14 cellular contexts compared by ENCODE assay signal in the genomic region with DNA sequence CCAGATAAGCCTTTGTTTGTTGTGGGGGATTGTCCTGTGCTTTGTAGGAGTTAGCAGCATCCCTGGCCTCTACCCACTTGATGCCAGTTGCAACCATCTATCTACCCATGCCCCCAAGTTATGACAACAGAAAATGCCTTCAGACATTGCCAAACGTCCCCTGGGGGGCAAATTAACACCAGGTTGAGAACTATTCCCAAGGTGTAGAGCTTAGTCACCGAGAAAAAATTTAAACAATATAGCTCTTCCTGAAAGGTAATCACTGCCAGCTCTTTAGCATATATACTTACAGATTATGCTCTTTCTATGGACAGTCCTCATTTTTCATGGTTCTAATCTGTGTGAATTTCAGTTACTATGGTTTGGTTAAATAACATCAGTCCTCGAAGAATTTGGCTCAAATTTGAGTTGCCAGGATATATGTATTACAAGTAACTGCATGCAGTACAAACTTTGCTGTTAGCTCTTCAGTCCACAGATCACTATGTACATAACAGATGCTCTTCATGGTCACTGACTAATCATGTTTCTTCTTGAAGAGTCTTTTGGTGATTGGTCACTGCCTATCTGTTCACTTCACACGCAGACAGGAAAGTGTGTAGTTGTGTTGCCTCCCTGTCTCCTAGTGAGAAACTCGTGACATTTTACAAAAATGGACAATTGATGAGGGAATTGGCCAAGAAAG. TPM values are rescaled to one million over a fixed set of nuclear protein-coding genes. Genes with fewer than 3 reads are reported as not detected.
DNase-seq lines count a peak whose midpoint lies in the region; ATAC-seq, FAIRE-seq and TF ChIP-seq lines count a peak whose summit lies in the region.
"Had no signal": no experiment of that assay in that cellular context is flagged by ENCODE, and none has a peak within 500 bp of the region (broad histone marks: within the 10 kb centered on the region; RNA-seq: fewer than 3 reads in every experiment).

No MANE protein-coding gene starts in this region.

- TF ChIP-seq EP300 in GM12878 (IDR thresholded peaks at IDR 0.05; ENCODE audit: borderline replicate concordance in 1 of 2, control insufficient read depth in 1 of 2, low read depth in 2 of 2, low read length in 2 of 2) = no peak
- TF ChIP-seq EP300 in ovary (IDR thresholded peaks at IDR 0.05) = no peak

- POLR2A ChIA-PET in GM12878 (lab: Charles Lee) = interaction anchor here (0.6 to 21.4 kb wide), 11 partner anchors 9 to 75 kb away, joined by 3 to 334 read pairs (median 4); a partner anchor contains a TSS

- 58% methylated on average over 5 of the region's 5 CpGs for WGBS in GM12878 (ENCODE audit: insufficient coverage, insufficient replicate concordance, low lambda C conversion rate, missing lambda C conversion rate)
- 72 to 82% (median 79%) methylated on average over 5 of the region's 5 CpGs for WGBS in ovary, 3 donors

- H2AFZ ChIP-seq in ACC112 (ENCODE audit: low read length, unreplicated experiment) = no peak overlapping the region
- H2AFZ ChIP-seq in GM12878 (ENCODE audit: control insufficient read depth, low read depth, low read length) = no peak overlapping the region

- CTCF ChIA-PET in GM12878 (lab: Yijun Ruan, JAX) = interaction anchor here (0.8 to 5.1 kb wide), 17 partner anchors 10 to 272 kb away, joined by 3 to 19 read pairs (median 5); a partner anchor contains a TSS

- no peak overlapping the region for H3K4me3 ChIP-seq in ACC112 (ENCODE audit: low read depth, low read length)
- no peak overlapping the region for H3K4me3 ChIP-seq in GM12878
- H3K4me3 ChIP-seq in left lung = no peak overlapping the region
- H3K4me3 ChIP-seq in ovary = no peak overlapping the region

- peaks cover 24% of the 10 kb centered on the region for H4K20me1 ChIP-seq in GM12878 (ENCODE audit: control insufficient read depth, insufficient read depth)

- in situ Hi-C loops in GM12878 (cut with MboI) = no loop called here

- no peak overlapping the region for H3K4me2 ChIP-seq in GM12878 (ENCODE audit: control insufficient read depth, insufficient read depth)

- FAIRE-seq in GM12878 (lab: Jason Lieb, UNC) = no peak

- SMC1A ChIA-PET in GM12878 (lab: Charles Lee; ENCODE audit: uncharacterized antibody, unreplicated experiment) = interaction anchor here (0.7 to 17.9 kb wide), 16 partner anchors 9 to 272 kb away, joined by 3 to 222 read pairs (median 4); a partner anchor contains a TSS

- no peaks in the 10 kb centered on the region for H3K27me3 ChIP-seq in ACC112 (ENCODE audit: insufficient read depth, low read length)
- H3K27me3 ChIP-seq in GM12878 (replicated peaks in 1 of 2; ENCODE audit: control insufficient read depth in 2 of 2, insufficient read depth in 2 of 2, low read length in 1 of 2) = no peaks in the 10 kb centered on the region
- H3K27me3 ChIP-seq in left lung = no peaks in the 10 kb centered on the region
- no peaks in the 10 kb centered on the region for H3K27me3 ChIP-seq in ovary

- H3K9me3 ChIP-seq in GM12878 (replicated peaks; ENCODE audit: control insufficient read depth, insufficient read depth, low read length) (no peaks in the 10 kb centered on the region), left lung (no peaks in the 10 kb centered on the region), ovary (no peaks in the 10 kb centered on the region)

- H3K79me2 ChIP-seq in ACC112 (ENCODE audit: control insufficient read depth, insufficient read depth, low read length, unreplicated experiment) = peaks cover 92% of the 10 kb centered on the region
- peaks cover 76% of the 10 kb centered on the region for H3K79me2 ChIP-seq in GM12878 (ENCODE audit: control insufficient read depth, insufficient read depth, low read length)

- H3K9ac ChIP-seq in GM12878 (ENCODE audit: control insufficient read depth, insufficient read depth, low read length) = no peak overlapping the region

- H3K27ac ChIP-seq in ACC112 (ENCODE audit: low read depth, low read length) (peak overlapping the region; percentile 46), GM12878 (ENCODE audit: control insufficient read depth, insufficient read depth) (no peak overlapping the region), left lung (peak overlapping the region in 1 of 2 donors; percentile 7), ovary (no peak overlapping the region)

- DNase-seq in EH (ENCODE audit: low read depth) (peak; percentile 46), GM12878 (ENCODE audit: low read depth, low spot score) (no peak), left lung (no peak), SKM-1 (lab: John Stamatoyannopoulos, UW; ENCODE audit: unreplicated experiment) (no peak), ovary (no peak)
- DNase-seq: activated CD4-positive, alpha-beta T cell treated with anti-CD3 and anti-CD28 coated beads for 1 hour; activated gamma-delta T cell treated with Interleukin-2 at 50 U/mL for 16 hours; cerebellar nuclear complex; NCI-H1105 treated with DMSO at 0.1 percent for 48 hours; nucleus accumbens; stimulated activated naive CD4-positive, alpha-beta T cell treated with Interleukin-2 at 50 U/mL for 16 hours had no signal

- ATAC-seq in GM12878 (peak; percentile 13; the same call in 1 of the 3 replicates), left lung (peak; percentile 18), HG03025 (IDR thresholded peaks at IDR 0.05; ENCODE audit: low FRiP score, unreplicated experiment) (no peak), HG03135 (IDR thresholded peaks at IDR 0.05; ENCODE audit: unreplicated experiment) (no peak)

- H3K4me1 ChIP-seq in ACC112 (ENCODE audit: control insufficient read depth, insufficient read depth, low read length, unreplicated experiment) (peaks cover 66% of the 10 kb centered on the region), GM12878 (ENCODE audit: control insufficient read depth, insufficient read depth, low read length) (peaks cover 59% of the 10 kb centered on the region), left lung (peaks cover 55 to 98% of the 10 kb centered on the region in 2 donors), ovary (ENCODE audit: insufficient read depth) (peaks cover 34% of the 10 kb centered on the region)

- TSS peak; percentile 2 for BruUV-seq in GM12878 (replicated peaks; lab: Mats Ljungman, UMichigan)

- TF ChIP-seq CTCF in GM12878 (IDR thresholded peaks at IDR 0.05 in 2 of 3, conservative IDR thresholded peaks at IDR 0.05 in 1 of 3; ENCODE audit: control insufficient read depth in 2 of 3, extremely low read depth in 1 of 3, insufficient read depth in 1 of 3, low read depth in 3 of 3, low read length in 3 of 3) (no peak), left lung (IDR thresholded peaks at IDR 0.05) (no peak), ovary (IDR thresholded peaks at IDR 0.05) (no peak)

- TF ChIP-seq RAD21 in GM12878 (IDR thresholded peaks at IDR 0.05; ENCODE audit: insufficient read depth, low read depth, low read length) = no peak

- RAD21 ChIA-PET in GM12878 (lab: Charles Lee; ENCODE audit: unreplicated experiment) = interaction anchor here (0.7 to 2.5 kb wide), 11 partner anchors 9 to 79 kb away, joined by 3 to 20 read pairs (median 5); no protein-coding TSS in a partner anchor

- intact Hi-C loops in GM12878 (cut with micrococcal nuclease; ENCODE audit: unreplicated experiment) = no loop called here
- intact Hi-C loops in left lung (cut with DNase I) = no loop called here
- intact Hi-C loops in ovary (cut with DNase I) = no loop called here

- H3K36me3 ChIP-seq in ACC112 (ENCODE audit: insufficient read depth, low read length) (no peaks in the 10 kb centered on the region), GM12878 (ENCODE audit: control insufficient read depth in 2 of 2, insufficient read depth in 2 of 2, low read length in 1 of 2) (peaks cover 0 to 5% of the 10 kb centered on the region in 2 experiments; a peak in 2 of 4 replicates), left lung (no peaks in the 10 kb centered on the region), ovary (no peaks in the 10 kb centered on the region)

- no peak for TF ChIP-seq POLR2A in GM12878 (IDR thresholded peaks at IDR 0.05; ENCODE audit: low read depth, low read length)
- no peak for TF ChIP-seq POLR2A in ovary (IDR thresholded peaks at IDR 0.05)

TF ChIP-seq in GM12878, 131 proteins besides CTCF, POLR2A, EP300 and RAD21:
- no peak for TF ChIP-seq POU2F2 (IDR thresholded peaks at IDR 0.05; ENCODE audit: borderline replicate concordance, low read depth, low read length)
- peak; percentile 7 for TF ChIP-seq MEF2B (IDR thresholded peaks at IDR 0.05; ENCODE audit: partially characterized antibody, poor library complexity, severe bottlenecking)

RNA-seq across cellular contexts. Expression of a gene that starts 25.2 kb away (rescaled TPM):
- 38.9 and 42.0 TPM in 2 replicates for total RNA-seq in GM12878 (2013; cell fraction: nucleolus; rRNA removed)
- 59.9 and 62.6 TPM in 2 replicates for total RNA-seq in GM12878 (2014; rRNA removed)
- total RNA-seq in GM12878 (2014; rRNA removed; fragmentation: Illumina TruSeq; extraction: Trizol) = 36.1 and 38.8 TPM in 2 replicates
- 92.2 and 93.0 TPM in 2 replicates for total RNA-seq in GM12878 (2021)
- polyA plus RNA-seq in GM12878 (2011; ENCODE audit: low read depth) = 44.2 TPM
- polyA plus RNA-seq in GM12878 (2011; rRNA removed) = 51.0 and 71.7 TPM in 2 replicates
- 83.8 and 84.4 TPM in 2 replicates for polyA plus RNA-seq in GM12878 (2011; cell fraction: cytosol; rRNA removed)
- 110 and 118 TPM in 2 replicates for polyA plus RNA-seq in GM12878 (2011; cell fraction: nucleus; rRNA removed)
- polyA plus RNA-seq in GM12878 (2012) = 44.4 and 63.5 TPM in 2 replicates
- polyA plus RNA-seq in GM12878 (2014; fragmentation: Illumina TruSeq; extraction: Trizol) = 66.8 and 70.6 TPM in 2 replicates
- polyA plus RNA-seq in GM12878 (2014; fragmentation: Nextera tagmentation; extraction: Ambion mirVana) = 1 to 10 TPM in 1 of 2 experiments, under 1 TPM in 1; 0.72 to 4.9 TPM
- polyA plus RNA-seq in GM12878 (2014; rRNA removed) = 65.5 and 65.7 TPM in 2 replicates
- 1 to 10 TPM; 4.2 to 6.2 TPM for polyA plus RNA-seq in GM12878 (2016; fragmentation: Nextera tagmentation; extraction: Ambion mirVana)
- polyA minus RNA-seq in GM12878 (2011; rRNA and poly(A)+ RNA removed) = 67.7 and 81.3 TPM in 2 replicates
- 25.1 and 29.4 TPM in 2 replicates for polyA minus RNA-seq in GM12878 (2011; cell fraction: cytosol; rRNA and poly(A)+ RNA removed)
- polyA minus RNA-seq in GM12878 (2011; cell fraction: nucleus; rRNA and poly(A)+ RNA removed) = 23.2 and 39.0 TPM in 2 replicates
- total RNA-seq in left lung = 100 to 1,000 TPM in 1 of 2 donors, 10 to 100 TPM in 1; 92.2 to 113 TPM
- total RNA-seq in ovary = 10 to 100 TPM; 28.4 to 71.2 (median 66.2) TPM
- 10 to 100 TPM; 34.5 to 64.7 TPM for polyA plus RNA-seq in ovary

Comparison
In these comparisons a context has a peak if more than half of its experiments do, and no peak if none do; other contexts are left out.
1. ATAC-seq: peak in GM12878 (single experiment) and left lung (single experiment); none in HG03025 (single experiment) and HG03135 (single experiment).